ENCODE assay signal across 13 cellular contexts in genomic region chr11:122210378-122210995, GRCh38.
DNase-seq lines count a peak whose midpoint lies in the region; ATAC-seq and TF ChIP-seq lines count a peak whose summit lies in the region.
"Had no signal": no experiment of that assay in that cellular context is flagged by ENCODE, and none has a peak within 500 bp of the region (broad histone marks: within the 10 kb centered on the region; RNA-seq: fewer than 3 reads in every experiment).

No MANE protein-coding gene starts in this region.

- H3K27ac ChIP-seq in SK-N-SH (ENCODE audit: low read depth in 2 of 2, low read length in 1 of 2) (peak overlapping the region in 1 of 2 experiments; percentile 56; a peak in 1 of 4 replicates), aorta (ENCODE audit: low read depth in 1 of 2, low read length in 2 of 2) (peak overlapping the region; percentile 63 to 67)
- H3K27ac ChIP-seq: foreskin keratinocyte had no signal

- H3K4me3 ChIP-seq in SK-N-SH (ENCODE audit: low read depth in 2 of 2, low read length in 1 of 2): no peak overlapping the region
- no peak overlapping the region for H3K4me3 ChIP-seq in fibroblast of the aortic adventitia (ENCODE audit: low read depth, low read length)
- H3K4me3 ChIP-seq in aorta (ENCODE audit: low read length in 2 of 2): no peak overlapping the region

- no peak for TF ChIP-seq RAD21 in SK-N-SH (IDR thresholded peaks at IDR 0.05; ENCODE audit: low read length)

- H3K4me2 ChIP-seq in SK-N-SH: peak overlapping the region; percentile 54; the same call in 1 of the 2 replicates

- POLR2A ChIA-PET in SK-N-SH (lab: Yijun Ruan, JAX): no interaction called here

- no peak overlapping the region for H2AFZ ChIP-seq in SK-N-SH (ENCODE audit: low read depth)

- H3K27me3 ChIP-seq in SK-N-SH (ENCODE audit: insufficient read depth): no peaks in the 10 kb centered on the region
- H3K27me3 ChIP-seq in aorta (ENCODE audit: control insufficient read depth in 1 of 2, insufficient read depth in 2 of 2, low read length in 1 of 2): no peaks in the 10 kb centered on the region
- H3K27me3 ChIP-seq: foreskin keratinocyte had no signal

- no peaks in the 10 kb centered on the region for H3K9me2 ChIP-seq in SK-N-SH

- H3K79me2 ChIP-seq in SK-N-SH (ENCODE audit: insufficient read depth): peaks cover 3% of the 10 kb centered on the region; the same call in 1 of the 2 replicates

- TF ChIP-seq EP300 in SK-N-SH (IDR thresholded peaks at IDR 0.05; ENCODE audit: borderline replicate concordance in 1 of 2, low read depth in 1 of 2, low read length in 1 of 2): no peak

- H3K27me3 Mint-ChIP-seq in nephron (ENCODE audit: low read depth): no peaks in the 10 kb centered on the region

- no peaks in the 10 kb centered on the region for H3K36me3 ChIP-seq in SK-N-SH (replicated peaks in 1 of 2; ENCODE audit: control insufficient read depth in 1 of 2, insufficient read depth in 2 of 2, low read length in 1 of 2)
- no peaks in the 10 kb centered on the region for H3K36me3 ChIP-seq in aorta (ENCODE audit: control insufficient read depth in 1 of 2, insufficient read depth in 2 of 2, low read length in 1 of 2)

- H3K9me3 Mint-ChIP-seq in nephron: no peaks in the 10 kb centered on the region
- H3K9me3 Mint-ChIP-seq: immature natural killer cell had no signal

- peaks cover 74% of the 10 kb centered on the region for H3K4me1 Mint-ChIP-seq in nephron
- H3K4me1 Mint-ChIP-seq: immature natural killer cell had no signal

- intact Hi-C loops in aorta (cut with DNase I): loop anchor here (2.0 to 10.0 kb wide), 4 partner anchors 124 to 294 kb away; no protein-coding TSS in a partner anchor

- H4K20me1 ChIP-seq in SK-N-SH (ENCODE audit: insufficient read depth): no peaks in the 10 kb centered on the region

- H3K9ac ChIP-seq in SK-N-SH: no peak overlapping the region

- H3K27ac Mint-ChIP-seq in nephron: peak overlapping the region; percentile 67 to 100 (median 85)
- H3K27ac Mint-ChIP-seq: immature natural killer cell had no signal

- no peak for TF ChIP-seq CTCF in SK-N-SH (IDR thresholded peaks at IDR 0.05)
- no peak for TF ChIP-seq CTCF in fibroblast of the aortic adventitia (IDR thresholded peaks at IDR 0.05; ENCODE audit: insufficient read depth, low read length)
- no peak for TF ChIP-seq CTCF in nephron (IDR thresholded peaks at IDR 0.05; ENCODE audit: unreplicated experiment in 3 of 3)

- H3K4me1 ChIP-seq in SK-N-SH (ENCODE audit: control insufficient read depth in 1 of 2, insufficient read depth in 2 of 2, low read depth in 1 of 2, low read length in 1 of 2) (peaks cover 17 to 29% of the 10 kb centered on the region in 2 experiments), aorta (ENCODE audit: control insufficient read depth in 1 of 2, insufficient read depth in 2 of 2, low read length in 2 of 2) (peaks cover 8 to 12% of the 10 kb centered on the region in 2 donors)
- H3K4me1 ChIP-seq: foreskin keratinocyte had no signal

- peak overlapping the region in 1 of 3 experiments; percentile 16 for H3K4me3 Mint-ChIP-seq in nephron
- H3K4me3 Mint-ChIP-seq: immature natural killer cell had no signal

- CTCF ChIA-PET in SK-N-SH (lab: Yijun Ruan, JAX): interaction anchor here (0.7 to 6.0 kb wide), 4 partner anchors 102 to 556 kb away, joined by 3 to 57 read pairs (median 4); no protein-coding TSS in a partner anchor

- DNase-seq in SK-N-SH (no peak), fibroblast of the aortic adventitia (ENCODE audit: low read depth) (peak; percentile 41), aorta (no peak), NCI-H2081 (lab: John Stamatoyannopoulos, UW) (no peak)
- no peak for DNase-seq in activated naive CD4-positive, alpha-beta T cell (lab: John Stamatoyannopoulos, UW)
- DNase-seq: effector CD4-positive, alpha-beta T cell; foreskin keratinocyte; immature natural killer cell; occipital lobe; SIG-M5 had no signal

- peaks cover 22% of the 10 kb centered on the region for H3F3A ChIP-seq in SK-N-SH (replicated peaks; ENCODE audit: insufficient read depth)

- H3K9me3 ChIP-seq in SK-N-SH (no peaks in the 10 kb centered on the region), aorta (ENCODE audit: control insufficient read depth, low read length) (no peaks in the 10 kb centered on the region)

- H3K36me3 Mint-ChIP-seq in nephron (ENCODE audit: low read depth): no peaks in the 10 kb centered on the region
- H3K36me3 Mint-ChIP-seq: immature natural killer cell had no signal

- ATAC-seq in SK-N-SH treated with all-trans-retinoic acid at 6 μM for 48 hours (no peak; the same call in 2 of the 3 replicates), aorta (ENCODE audit: low FRiP score) (peak; percentile 19), HG03565 (IDR thresholded peaks at IDR 0.05; ENCODE audit: unreplicated experiment) (no peak)
- ATAC-seq: foreskin keratinocyte had no signal

- 92% methylated on average over 2 of the region's 2 CpGs for WGBS in SK-N-SH (ENCODE audit: low lambda C conversion rate)
- WGBS in aorta, 2 donors: 6 to 7% methylated on average over 2 of the region's 2 CpGs

TF ChIP-seq in SK-N-SH, 30 proteins besides CTCF, POLR2A, EP300 and RAD21 (continues in another document):
- TF ChIP-seq RCOR1 (IDR thresholded peaks at IDR 0.05; ENCODE audit: low read length) (no peak), EZH2phosphoT487 (IDR thresholded peaks at IDR 0.05; ENCODE audit: borderline replicate concordance, low read depth) (no peak), FOSL2 (IDR thresholded peaks at IDR 0.05; ENCODE audit: borderline replicate concordance, low read depth) (no peak), JUND (IDR thresholded peaks at IDR 0.05) (no peak), POLR2AphosphoS5 (IDR thresholded peaks at IDR 0.05; ENCODE audit: low read depth, low read length) (no peak), GATA2 (CRISPR knock-in tag; IDR thresholded peaks at IDR 0.05) (no peak), RXRA (IDR thresholded peaks at IDR 0.05; ENCODE audit: borderline replicate concordance, low read depth) (no peak), RFX5 (IDR thresholded peaks at IDR 0.05; ENCODE audit: low read length) (no peak), NFIC (IDR thresholded peaks at IDR 0.05; ENCODE audit: borderline replicate concordance) (no peak), NRF1 (IDR thresholded peaks at IDR 0.05; ENCODE audit: low read depth, low read length) (no peak), IRF3 (IDR thresholded peaks at IDR 0.05; ENCODE audit: low read depth, low read length) (no peak), TCF12 (IDR thresholded peaks at IDR 0.05) (no peak), PBX3 (IDR thresholded peaks at IDR 0.05) (no peak)

TF ChIP-seq in SK-N-SH treated with all-trans-retinoic acid at 6 μM for 48 hours, 23 proteins besides CTCF, POLR2A, EP300 and RAD21 (continues in another document):
- no peak for TF ChIP-seq ZFP3 (CRISPR knock-in tag; IDR thresholded peaks at IDR 0.05)
- no peak for TF ChIP-seq TSHZ2 (CRISPR knock-in tag; IDR thresholded peaks at IDR 0.05)
- TF ChIP-seq POU6F1 (CRISPR knock-in tag; IDR thresholded peaks at IDR 0.05; ENCODE audit: borderline replicate concordance, low read depth): no peak
- TF ChIP-seq ZC3H10 (CRISPR knock-in tag; IDR thresholded peaks at IDR 0.05): no peak
- TF ChIP-seq CREB5 (CRISPR knock-in tag; IDR thresholded peaks at IDR 0.05; ENCODE audit: low read depth): no peak
- TF ChIP-seq ISL1 (CRISPR knock-in tag; IDR thresholded peaks at IDR 0.05): no peak; the same call in 1 of the 2 replicates
- TF ChIP-seq TOX (CRISPR knock-in tag; IDR thresholded peaks at IDR 0.05; ENCODE audit: borderline replicate concordance): no peak
- TF ChIP-seq RARB (CRISPR knock-in tag; IDR thresholded peaks at IDR 0.05): no peak
